21 cellular contexts compared by ENCODE assay signal in the genomic region with DNA sequence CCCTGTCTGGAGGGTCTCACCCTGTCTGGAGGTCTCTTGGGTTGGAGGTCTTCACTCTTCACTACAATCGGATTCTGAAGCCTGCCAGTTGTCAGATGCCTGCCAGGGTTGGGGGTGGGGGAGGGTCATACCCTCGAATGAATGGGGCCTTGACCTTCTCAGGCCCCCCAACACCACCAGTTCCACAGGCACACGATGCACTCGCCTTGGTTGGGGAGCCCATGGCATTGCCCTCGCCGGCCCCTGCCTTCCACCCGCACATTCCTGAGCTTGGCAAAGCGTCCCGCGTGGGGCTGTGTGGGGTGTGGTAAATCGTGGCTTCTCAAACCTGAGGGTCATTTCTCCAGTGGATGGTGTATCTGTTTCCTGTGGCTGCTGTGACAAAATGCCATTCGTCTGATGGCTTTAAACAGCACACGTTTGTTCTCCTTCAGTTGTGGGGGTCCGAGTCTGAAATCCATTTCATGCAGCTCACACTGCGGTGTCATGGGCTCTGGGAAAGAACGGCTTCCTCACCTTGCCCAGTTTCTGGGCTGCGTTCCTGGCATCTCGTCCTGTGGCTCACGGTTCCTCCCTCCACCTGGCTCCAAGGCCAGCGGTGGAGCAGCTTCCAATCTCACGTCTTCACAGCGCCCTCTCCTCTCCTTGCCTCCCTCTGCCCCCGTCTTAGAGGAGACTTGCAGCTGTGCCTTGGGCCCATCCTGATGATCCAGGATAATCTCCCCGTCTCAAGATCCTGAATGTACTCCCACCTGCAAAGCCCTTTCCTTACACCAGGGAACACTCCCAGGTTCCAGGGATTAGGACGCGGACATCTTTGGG. TPM values are rescaled to one million over a fixed set of nuclear protein-coding genes. Genes with fewer than 3 reads are reported as not detected.
DNase-seq lines count a peak whose midpoint lies in the region; ATAC-seq and TF ChIP-seq lines count a peak whose summit lies in the region.
"Had no signal": no experiment of that assay in that cellular context is flagged by ENCODE, and none has a peak within 500 bp of the region (broad histone marks: within the 10 kb centered on the region; RNA-seq: fewer than 3 reads in every experiment).

No MANE protein-coding gene starts in this region.

- no peak overlapping the region for H3K27ac Mint-ChIP-seq in CD14-positive monocyte
- no peak overlapping the region for H3K27ac Mint-ChIP-seq in activated T-cell treated with anti-CD3 and anti-CD28 coated beads, Interleukin-2, amount 50 U/mL, for 72 hours
- H3K27ac Mint-ChIP-seq: activated CD4-positive, alpha-beta T cell treated with anti-CD3 and anti-CD28 coated beads, Interleukin-2, amount 10 ng/mL, durations not matched to agents 24 days and 14 days; activated T-cell treated with anti-CD3 and anti-CD28 coated beads, Interleukin-2, amount 50 U/mL, for 24 hours had no signal

- TF ChIP-seq CTCF in CD14-positive monocyte (IDR thresholded peaks at IDR 0.05) (no peak), omental fat pad (IDR thresholded peaks at IDR 0.05) (no peak), GM10266 (IDR thresholded peaks at IDR 0.05; ENCODE audit: control insufficient read depth, insufficient read depth, low read depth, missing control alignments) (no peak)

- no peak for ATAC-seq in omental fat pad (ENCODE audit: low FRiP score)
- no peak for ATAC-seq in activated T-cell treated with anti-CD3 and anti-CD28 coated beads, Interleukin-2, amount 50 U/mL, for 72 hours (replicated peaks in 1 of 2)

- no peak overlapping the region for H3K4me3 Mint-ChIP-seq in CD14-positive monocyte
- H3K4me3 Mint-ChIP-seq in activated T-cell treated with anti-CD3 and anti-CD28 coated beads, Interleukin-2, amount 50 U/mL, for 72 hours, result no peak overlapping the region
- H3K4me3 Mint-ChIP-seq: activated CD4-positive, alpha-beta T cell treated with anti-CD3 and anti-CD28 coated beads, Interleukin-2, amount 10 ng/mL, durations not matched to agents 24 days and 14 days; activated T-cell treated with anti-CD3 and anti-CD28 coated beads, Interleukin-2, amount 50 U/mL, for 24 hours; brain had no signal

- peak; percentile 28 for DNase-seq in CD14-positive monocyte (ENCODE audit: low spot score)
- DNase-seq in NCI-H82 (lab: John Stamatoyannopoulos, UW), result peak; percentile 83
- peak; percentile 54 for DNase-seq in islet precursor cell
- DNase-seq in omental fat pad (ENCODE audit: low spot score), result peak; percentile 9
- no peak for DNase-seq in activated T-cell treated with anti-CD3 and anti-CD28 coated beads, Interleukin-2, amount 50 U/mL, for 72 hours
- DNase-seq in GM10266 (ENCODE audit: extremely low spot score), result no peak
- no peak for DNase-seq in kidney tubule cell (ENCODE audit: low spot score)
- DNase-seq: activated CD4-positive, alpha-beta T cell treated with anti-CD3 and anti-CD28 coated beads, Interleukin-2, amount 10 ng/mL, durations not matched to agents 24 days and 14 days; activated T-cell treated with anti-CD3 and anti-CD28 coated beads, Interleukin-2, amount 50 U/mL, for 24 hours; EL; foreskin melanocyte; GOT3; KG1; mesendoderm; NCI-H1092 treated with DMSO at 0.1 percent for 48 hours; NCI-H187; NCI-H2171; OCI-M1; SIG-M5; stimulated activated CD4-positive, alpha-beta T cell treated with anti-CD3 and anti-CD28 coated beads, Interleukin-4, amount 100 ng/mL, for 24 hours had no signal

- no peaks in the 10 kb centered on the region for H3K36me3 Mint-ChIP-seq in CD14-positive monocyte
- no peaks in the 10 kb centered on the region for H3K36me3 Mint-ChIP-seq in activated T-cell treated with anti-CD3 and anti-CD28 coated beads, Interleukin-2, amount 50 U/mL, for 72 hours (ENCODE audit: insufficient read depth in 2 of 2)
- H3K36me3 Mint-ChIP-seq: brain had no signal

- no peaks in the 10 kb centered on the region for H3K4me1 Mint-ChIP-seq in CD14-positive monocyte
- H3K4me1 Mint-ChIP-seq in activated T-cell treated with anti-CD3 and anti-CD28 coated beads, Interleukin-2, amount 50 U/mL, for 72 hours (ENCODE audit: low read depth), result no peaks in the 10 kb centered on the region
- H3K4me1 Mint-ChIP-seq: activated CD4-positive, alpha-beta T cell treated with anti-CD3 and anti-CD28 coated beads, Interleukin-2, amount 10 ng/mL, durations not matched to agents 24 days and 14 days had no signal

- peaks cover 11 to 26% (median 14%) of the 10 kb centered on the region in 3 donors for H3K27me3 Mint-ChIP-seq in CD14-positive monocyte (ENCODE audit: low read depth in 3 of 3)
- no peaks in the 10 kb centered on the region for H3K27me3 Mint-ChIP-seq in activated T-cell treated with anti-CD3 and anti-CD28 coated beads, Interleukin-2, amount 50 U/mL, for 72 hours (ENCODE audit: low read depth)
- H3K27me3 Mint-ChIP-seq: activated T-cell treated with anti-CD3 and anti-CD28 coated beads, Interleukin-2, amount 50 U/mL, for 24 hours had no signal

- H3K9me3 Mint-ChIP-seq in CD14-positive monocyte, result peaks cover 0 to 3% (median 0%) of the 10 kb centered on the region in 7 donors
- H3K9me3 Mint-ChIP-seq in activated T-cell treated with anti-CD3 and anti-CD28 coated beads, Interleukin-2, amount 50 U/mL, for 72 hours, result no peaks in the 10 kb centered on the region
- H3K9me3 Mint-ChIP-seq: activated CD4-positive, alpha-beta T cell treated with anti-CD3 and anti-CD28 coated beads, Interleukin-2, amount 10 ng/mL, durations not matched to agents 24 days and 14 days; activated T-cell treated with anti-CD3 and anti-CD28 coated beads, Interleukin-2, amount 50 U/mL, for 24 hours had no signal

- intact Hi-C loops in CD14-positive monocyte (cut with micrococcal nuclease), result loop anchor here (5.0 to 10.0 kb wide), 2 partner anchors 130 to 173 kb away; no protein-coding TSS in a partner anchor

RNA-seq across cellular contexts. Expression of gene HPCAL1, which starts 38.0 kb away (rescaled TPM):
- polyA plus RNA-seq in CD14-positive monocyte, result 10 to 100 TPM; 98.0 to 99.5 TPM
- total RNA-seq in omental fat pad, result 10 to 100 TPM; 51.8 to 75.8 (median 67.8) TPM
- total RNA-seq in activated T-cell treated with anti-CD3 and anti-CD28 coated beads, Interleukin-2, amount 50 U/mL, for 72 hours, result 10 to 100 TPM; 43.9 to 52.0 TPM

Comparison
In these comparisons a context has a peak if more than half of its experiments do, and no peak if none do; other contexts are left out.
1. DNase-seq: peak in CD14-positive monocyte (single experiment), NCI-H82 (single experiment), islet precursor cell (single experiment) and omental fat pad (single experiment); none in activated T-cell treated with anti-CD3 and anti-CD28 coated beads, Interleukin-2, amount 50 U/mL, for 72 hours (0 of 2), GM10266 (single experiment) and kidney tubule cell (single experiment).